Comparison of ENCODE assay signal across 26 cellular contexts in the genomic region with DNA sequence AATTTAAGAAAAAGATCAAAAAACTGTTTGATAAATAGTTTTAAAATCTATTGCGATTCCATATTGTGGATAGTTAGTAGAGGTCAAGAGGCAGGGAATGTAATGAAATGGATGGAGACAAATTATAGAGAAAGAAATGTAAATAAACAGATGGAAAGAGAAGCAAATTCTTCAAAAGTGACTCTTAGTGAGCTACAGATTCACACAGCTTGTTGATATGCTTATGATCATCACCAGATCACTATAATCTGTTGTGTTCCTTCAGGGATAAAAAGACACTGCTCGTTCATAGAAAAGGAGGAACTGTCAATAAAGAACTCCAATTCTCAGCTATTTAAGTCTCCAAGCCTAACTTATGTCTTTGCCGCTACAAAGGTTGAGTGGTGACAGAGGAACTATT.
"Had no signal": no experiment of that assay in that cellular context is flagged by ENCODE, and none has a peak within 500 bp of the region (broad histone marks: within the 10 kb centered on the region; RNA-seq: fewer than 3 reads in every experiment).

No MANE protein-coding gene starts in this region.

- H3K4me3 ChIP-seq: body of pancreas, neural progenitor cell, psoas muscle, testis, transverse colon had no signal

- H3K9me3 ChIP-seq: body of pancreas, psoas muscle, testis, transverse colon had no signal

- DNase-seq: activated CD4-positive, alpha-beta memory T cell treated with anti-CD3 and anti-CD28 coated beads for 36 hours; activated CD4-positive, alpha-beta T cell treated with anti-CD3 and anti-CD28 coated beads for 48 hours; activated naive CD8-positive, alpha-beta T cell treated with anti-CD3 and anti-CD28 coated beads, Interleukin-2, amount 50 U/mL, for 24 hours; activated T-cell treated with anti-CD3 and anti-CD28 coated beads, Interleukin-2, amount 50 U/mL, for 48 hours; aorta; body of pancreas; cortex of kidney; effector memory CD8-positive, alpha-beta T cell; erythroblast; foreskin fibroblast; head of caudate nucleus; hippocampal formation; kidney; left colon; natural killer cell; occipital lobe; psoas muscle; stimulated activated CD4-positive, alpha-beta T cell treated with anti-CD3 and anti-CD28 coated beads, Interleukin-2, amount 100 ng/mL, for 48 hours; stimulated activated naive CD8-positive, alpha-beta T cell treated with anti-CD3 and anti-CD28 coated beads, Interleukin-15, Interleukin-2, amounts not matched to agents 100 U/mL and 50 U/mL, for 24 hours; T1000; testis; transverse colon; WERI-Rb-1 had no signal

- H3K27me3 ChIP-seq: body of pancreas, neural progenitor cell, testis, transverse colon had no signal

- H3K4me2 ChIP-seq: neural progenitor cell had no signal

- ATAC-seq: activated CD4-positive, CD25-positive, alpha-beta regulatory T cell treated with anti-CD3 and anti-CD28 coated beads, Interleukin-2, amount 50 U/mL, for 24 hours; activated naive CD8-positive, alpha-beta T cell treated with anti-CD3 and anti-CD28 coated beads, Interleukin-2, amount 50 U/mL, for 24 hours; body of pancreas; effector memory CD8-positive, alpha-beta T cell; left colon; natural killer cell; psoas muscle; stimulated activated naive CD8-positive, alpha-beta T cell treated with anti-CD3 and anti-CD28 coated beads, Interleukin-15, Interleukin-2, amounts not matched to agents 100 U/mL and 50 U/mL, for 24 hours had no signal

- H3K27ac ChIP-seq: body of pancreas, neural progenitor cell, parathyroid adenoma, psoas muscle, testis, transverse colon, WERI-Rb-1 had no signal

- FAIRE-seq: kidney had no signal

- H3K36me3 ChIP-seq: neural progenitor cell, transverse colon, WERI-Rb-1 had no signal

- H3K4me1 ChIP-seq: parathyroid adenoma, psoas muscle, testis, transverse colon had no signal
